ENCODE assay signal across 16 cellular contexts in genomic region chr13:37134411-37135041, GRCh38. TPM values are rescaled to one million over a fixed set of nuclear protein-coding genes. Genes with fewer than 3 reads are reported as not detected.
A peak's percentile ranks its signal among the peaks of the same experiment; 100 is the strongest.
DNase-seq lines count a peak whose midpoint lies in the region; FAIRE-seq lines count a peak whose summit lies in the region.
"Had no signal": no experiment of that assay in that cellular context is flagged by ENCODE, and none has a peak within 500 bp of the region (broad histone marks: within the 10 kb centered on the region; RNA-seq: fewer than 3 reads in every experiment).

No MANE protein-coding gene starts in this region.

- DNase-seq in AG08395 (ENCODE audit: low spot score) (peak; percentile 31), NCI-H226 (peak; percentile 78), fibroblast of peridontal ligament (ENCODE audit: extremely low read depth) (peak; percentile 82), non-pigmented ciliary epithelial cell (ENCODE audit: low read depth) (peak; percentile 88), NCI-H524 treated with DMSO at 0.1 percent for 48 hours (lab: John Stamatoyannopoulos, UW) (no peak), ACHN (no peak), frontal cortex (ENCODE audit: low spot score in 2 of 2) (no peak), SW 1271 (lab: John Stamatoyannopoulos, UW) (no peak)
- DNase-seq: activated CD8-positive, alpha-beta memory T cell treated with anti-CD3 and anti-CD28 coated beads, Interleukin-2, amount 50 U/mL, for 4 hours; DMS53; left colon; NCI-H2029 treated with DMSO at 0.1 percent for 48 hours had no signal

- in situ Hi-C loops in ACHN (cut with HindIII; ENCODE audit: low pct_ligation_motif_present, low pct_unique_long_range_greater_than_20kb, low sequenced_read_pairs), result no loop called here

- FAIRE-seq in frontal cortex (lab: Jason Lieb, UNC), result no peak
- FAIRE-seq: GM12878 had no signal

RNA-seq across cellular contexts. Expression of gene CSNK1A1L, which starts 29.1 kb away (rescaled TPM):
- total RNA-seq in frontal cortex, result not detected
- total RNA-seq: B cell, GM12878, left colon, MCF 10A, urinary bladder had no signal

Comparison
In these comparisons a context has a peak if more than half of its experiments do, and no peak if none do; other contexts are left out.
1. DNase-seq: peak in AG08395 (single experiment), NCI-H226 (single experiment), fibroblast of peridontal ligament (single experiment) and non-pigmented ciliary epithelial cell (single experiment); none in NCI-H524 treated with DMSO at 0.1 percent for 48 hours (single experiment), ACHN (single experiment), frontal cortex (0 of 2) and SW 1271 (0 of 2).